ENCODE assay signal across 8 cellular contexts in genomic region chr7:116231543-116232401, GRCh38. TPM values are rescaled to one million over a fixed set of nuclear protein-coding genes. Genes with fewer than 3 reads are reported as not detected.
A peak's percentile ranks its signal among the peaks of the same experiment; 100 is the strongest.
DNase-seq lines count a peak whose midpoint lies in the region; ATAC-seq and FAIRE-seq lines count a peak whose summit lies in the region.
"Had no signal": no experiment of that assay in that cellular context is flagged by ENCODE, and none has a peak within 500 bp of the region (broad histone marks: within the 10 kb centered on the region; RNA-seq: fewer than 3 reads in every experiment).

No MANE protein-coding gene starts in this region.

- no peaks in the 10 kb centered on the region for H3K9me2 ChIP-seq in GM23248 (ENCODE audit: insufficient read depth)

- 86 to 95% methylated on average over 3 of the region's 3 CpGs for WGBS in GM23248 (ENCODE audit: low coverage in 1 of 2, low lambda C conversion rate in 2 of 2, missing lambda C conversion rate in 2 of 2), 2 experiments

- H3F3A ChIP-seq in GM23248 (ENCODE audit: insufficient read depth) = peaks cover 35% of the 10 kb centered on the region

- H3K27ac ChIP-seq in GM23248 (peak overlapping the region; percentile 70), rectal smooth muscle tissue (ENCODE audit: low read depth, low read length) (peak overlapping the region; percentile 75)

- no peak for FAIRE-seq in RCC 7860 (lab: Jason Lieb, UNC)

- peak; percentile 45 for ATAC-seq in esophagus mucosa
- no peak for ATAC-seq in stimulated activated naive CD8-positive, alpha-beta T cell treated with anti-CD3 and anti-CD28 coated beads, Interleukin-15, Interleukin-2, amounts not matched to agents 100 U/mL and 50 U/mL, for 24 hours

- no peak overlapping the region for H3K4me3 ChIP-seq in GM23248
- H3K4me3 ChIP-seq in rectal smooth muscle tissue (ENCODE audit: low read length) = no peak overlapping the region

- H3K4me2 ChIP-seq in GM23248 (ENCODE audit: unreplicated experiment) = peak overlapping the region; percentile 46

- peaks cover 12% of the 10 kb centered on the region for H3K79me2 ChIP-seq in GM23248 (ENCODE audit: insufficient read depth)

- in situ Hi-C loops in GM23248 (cut with MboI) = no loop called here

- no peak overlapping the region for H2AFZ ChIP-seq in GM23248

- H3K27me3 ChIP-seq in GM23248 (replicated peaks; ENCODE audit: insufficient read depth) (no peaks in the 10 kb centered on the region), rectal smooth muscle tissue (ENCODE audit: control insufficient read depth, insufficient read depth, low read length) (no peaks in the 10 kb centered on the region)

- peaks cover 66% of the 10 kb centered on the region for H3K4me1 ChIP-seq in GM23248 (ENCODE audit: insufficient read depth)
- H3K4me1 ChIP-seq in rectal smooth muscle tissue (ENCODE audit: control insufficient read depth, insufficient read depth, low read length) = peaks cover 46% of the 10 kb centered on the region

- no peaks in the 10 kb centered on the region for H4K20me1 ChIP-seq in GM23248 (ENCODE audit: insufficient read depth)

- H3K36me3 ChIP-seq in GM23248 (ENCODE audit: low read depth) (no peaks in the 10 kb centered on the region), rectal smooth muscle tissue (ENCODE audit: control insufficient read depth, insufficient read depth, low read length) (no peaks in the 10 kb centered on the region)

- H3K9ac ChIP-seq in GM23248 (0 out of 2 replicates have a peak overlapping the region, but pooled peaks have one; percentile 10), rectal smooth muscle tissue (ENCODE audit: low read length) (no peak overlapping the region)

- no peaks in the 10 kb centered on the region for H3K9me3 ChIP-seq in GM23248 (ENCODE audit: low read depth)

- DNase-seq in GM23248 (peak; percentile 67), RCC 7860 (ENCODE audit: low spot score) (peak; percentile 43), RKO (ENCODE audit: low spot score) (no peak), DMS153 treated with DMSO at 0.1 percent for 48 hours (lab: John Stamatoyannopoulos, UW; ENCODE audit: unreplicated experiment) (no peak)
- no peak for DNase-seq in stimulated activated naive CD8-positive, alpha-beta T cell treated with anti-CD3 and anti-CD28 coated beads, Interleukin-15, Interleukin-2, amounts not matched to agents 100 U/mL and 50 U/mL, for 24 hours
- DNase-seq: stimulated activated CD4-positive, alpha-beta T cell treated with anti-CD3 and anti-CD28 coated beads, Interleukin-4, amount 100 ng/mL, for 4 hours had no signal

RNA-seq across cellular contexts. Expression of gene TES, which starts 21.4 kb away (rescaled TPM):
- 32.6 and 41.5 TPM in 2 replicates for total RNA-seq in GM23248 (2014; rRNA removed; shearing (Covaris generic))
- polyA plus RNA-seq in GM23248 (2016; fragmentation: Nextera tagmentation; extraction: Ambion mirVana) = 32.5 and 32.9 TPM in 2 replicates
- 52.9 TPM for total RNA-seq in esophagus mucosa

Comparison
In these comparisons a context has a peak if more than half of its experiments do, and no peak if none do; other contexts are left out.
1. DNase-seq: peak in GM23248 (single experiment) and RCC 7860 (single experiment); none in RKO (single experiment), DMS153 treated with DMSO at 0.1 percent for 48 hours (single experiment) and stimulated activated naive CD8-positive, alpha-beta T cell treated with anti-CD3 and anti-CD28 coated beads, Interleukin-15, Interleukin-2, amounts not matched to agents 100 U/mL and 50 U/mL, for 24 hours (single experiment).